31 cellular contexts compared by ENCODE assay signal in genomic region chr16:81394416-81394815, GRCh38.
"Had no signal": no experiment of that assay in that cellular context is flagged by ENCODE, and none has a peak within 500 bp of the region (broad histone marks: within the 10 kb centered on the region; RNA-seq: fewer than 3 reads in every experiment).

No MANE protein-coding gene starts in this region.

- H3K27me3 ChIP-seq: brain microvascular endothelial cell, SJCRH30 had no signal

- H3K4me3 ChIP-seq: K562, SJCRH30, SK-N-MC had no signal

- ATAC-seq: activated CD8-positive, alpha-beta T cell treated with anti-CD3 and anti-CD28 coated beads for 36 hours; activated T-cell treated with anti-CD3 and anti-CD28 coated beads, Interleukin-2, amount 50 U/mL, for 72 hours; activated T-helper 17 cell treated with anti-CD3 and anti-CD28 coated beads, Interleukin-2, amount 50 U/mL, for 72 hours; K562; Panc1 had no signal

- H3K36me3 ChIP-seq: SJCRH30, WERI-Rb-1 had no signal

- DNase-seq: activated CD4-positive, alpha-beta T cell treated with anti-CD3 and anti-CD28 coated beads for 1 hour; activated CD4-positive, alpha-beta T cell treated with anti-CD3 and anti-CD28 coated beads for 48 hours; activated CD4-positive, alpha-beta T cell treated with anti-CD3 and anti-CD28 coated beads, Interleukin-2, amount 50 U/mL, for 4 hours; activated CD4-positive, CD25-positive, alpha-beta regulatory T cell; activated CD8-positive, alpha-beta T cell treated with anti-CD3 and anti-CD28 coated beads for 36 hours; activated effector memory CD4-positive, alpha-beta T cell treated with anti-CD3 and anti-CD28 coated beads, Interleukin-2, amount 50 U/mL, for 16 hours; activated naive CD4-positive, alpha-beta T cell; activated naive CD4-positive, alpha-beta T cell treated with anti-CD3 and anti-CD28 coated beads, Interleukin-2, amount 50 U/mL, for 16 hours; activated naive CD8-positive, alpha-beta T cell treated with anti-CD3 and anti-CD28 coated beads for 36 hours; activated T-cell treated with anti-CD3 and anti-CD28 coated beads, Interleukin-2, amount 50 U/mL, for 1 hour; activated T-cell treated with anti-CD3 and anti-CD28 coated beads, Interleukin-2, amount 50 U/mL, for 72 hours; amniotic stem cell; aorta; brain microvascular endothelial cell; IMR-90; NCI-H1048; NCI-H1105 treated with DMSO at 0.1 percent for 48 hours; NCI-H1436; NCI-H1694; NCI-H1930; NCI-H2081 treated with DMSO at 0.1 percent for 48 hours; NCI-H345; NCI-H524 treated with DMSO at 0.1 percent for 48 hours; SHP77; SJCRH30; T1000; WERI-Rb-1 had no signal

- H3K27ac ChIP-seq: brain microvascular endothelial cell, SJCRH30, SK-N-MC, WERI-Rb-1 had no signal

- H3K9me3 ChIP-seq: SJCRH30 had no signal

- H3K4me1 ChIP-seq: SJCRH30 had no signal
